ENCODE assay signal across 1 cellular context in the genomic region with DNA sequence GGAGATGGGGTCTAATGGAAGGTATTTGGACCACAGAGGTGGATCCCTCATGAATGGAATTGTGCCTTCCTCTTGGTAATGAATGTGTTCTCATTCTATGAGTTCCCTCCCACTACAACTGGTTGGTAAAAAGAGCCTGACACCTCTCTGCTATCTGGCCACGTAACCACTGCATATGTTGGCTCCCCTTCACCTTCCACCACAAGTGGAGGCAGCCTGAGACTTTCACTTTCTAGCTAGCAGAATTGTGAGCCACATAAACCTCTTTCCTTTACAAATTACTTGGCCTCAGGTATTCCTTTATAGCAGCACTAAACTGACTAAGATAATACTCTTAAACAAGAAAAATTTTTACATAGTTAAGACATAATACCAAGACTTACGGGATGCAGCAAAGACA.
TF ChIP-seq lines count a peak whose summit lies in the region.

No MANE protein-coding gene starts in this region.

TF ChIP-seq in GM12878, 131 proteins besides CTCF, POLR2A, EP300 and RAD21 (continued from another document):
- TF ChIP-seq MTA2 (IDR thresholded peaks at IDR 0.05; ENCODE audit: low read depth) (peak; percentile 63; the same call in 1 of the 2 replicates), RFX5 (IDR thresholded peaks at IDR 0.05; ENCODE audit: low read depth, low read length) (no peak), CREM (IDR thresholded peaks at IDR 0.05; ENCODE audit: low read depth) (peak; percentile 27; the same call in 1 of the 2 replicates), GABPA (IDR thresholded peaks at IDR 0.05; ENCODE audit: low read depth) (no peak), BACH1 (IDR thresholded peaks at IDR 0.05; ENCODE audit: borderline replicate concordance) (peak; percentile 45; the same call in 1 of the 2 replicates), IKZF1 (conservative IDR thresholded peaks at IDR 0.05) (peak; percentile 54; the same call in 1 of the 2 replicates), YY1 (IDR thresholded peaks at IDR 0.05; ENCODE audit: low read depth, low read length) (no peak), KDM1A (IDR thresholded peaks at IDR 0.05; ENCODE audit: borderline replicate concordance) (no peak), RELA (IDR thresholded peaks at IDR 0.05; ENCODE audit: borderline replicate concordance, partially characterized antibody) (no peak), MTA3 (IDR thresholded peaks at IDR 0.05; ENCODE audit: borderline replicate concordance, low read length) (0 out of 2 replicates have a peak, but pooled peaks have one; percentile 33), FOXM1 (IDR thresholded peaks at IDR 0.05; ENCODE audit: low read depth, low read length) (no peak), YBX1 (IDR thresholded peaks at IDR 0.05) (no peak), BHLHE40 (IDR thresholded peaks at IDR 0.05; ENCODE audit: borderline replicate concordance in 1 of 2, low read depth in 2 of 2, low read length in 1 of 2) (peak in 1 of 2 experiments; percentile 34; a peak in 2 of 4 replicates), ZNF274 (IDR thresholded peaks at IDR 0.05; ENCODE audit: insufficient read depth, insufficient read length) (no peak)
- TF ChIP-seq, protein P1, sequence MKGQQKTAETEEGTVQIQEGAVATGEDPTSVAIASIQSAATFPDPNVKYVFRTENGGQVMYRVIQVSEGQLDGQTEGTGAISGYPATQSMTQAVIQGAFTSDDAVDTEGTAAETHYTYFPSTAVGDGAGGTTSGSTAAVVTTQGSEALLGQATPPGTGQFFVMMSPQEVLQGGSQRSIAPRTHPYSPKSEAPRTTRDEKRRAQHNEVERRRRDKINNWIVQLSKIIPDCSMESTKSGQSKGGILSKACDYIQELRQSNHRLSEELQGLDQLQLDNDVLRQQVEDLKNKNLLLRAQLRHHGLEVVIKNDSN (IDR thresholded peaks at IDR 0.05; ENCODE audit: borderline replicate concordance, extremely low read length, insufficient read depth, low read depth, low read length) = no peak
- TF ChIP-seq, protein P2, sequence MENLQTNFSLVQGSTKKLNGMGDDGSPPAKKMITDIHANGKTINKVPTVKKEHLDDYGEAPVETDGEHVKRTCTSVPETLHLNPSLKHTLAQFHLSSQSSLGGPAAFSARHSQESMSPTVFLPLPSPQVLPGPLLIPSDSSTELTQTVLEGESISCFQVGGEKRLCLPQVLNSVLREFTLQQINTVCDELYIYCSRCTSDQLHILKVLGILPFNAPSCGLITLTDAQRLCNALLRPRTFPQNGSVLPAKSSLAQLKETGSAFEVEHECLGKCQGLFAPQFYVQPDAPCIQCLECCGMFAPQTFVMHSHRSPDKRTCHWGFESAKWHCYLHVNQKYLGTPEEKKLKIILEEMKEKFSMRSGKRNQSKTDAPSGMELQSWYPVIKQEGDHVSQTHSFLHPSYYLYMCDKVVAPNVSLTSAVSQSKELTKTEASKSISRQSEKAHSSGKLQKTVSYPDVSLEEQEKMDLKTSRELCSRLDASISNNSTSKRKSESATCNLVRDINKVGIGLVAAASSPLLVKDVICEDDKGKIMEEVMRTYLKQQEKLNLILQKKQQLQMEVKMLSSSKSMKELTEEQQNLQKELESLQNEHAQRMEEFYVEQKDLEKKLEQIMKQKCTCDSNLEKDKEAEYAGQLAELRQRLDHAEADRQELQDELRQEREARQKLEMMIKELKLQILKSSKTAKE (IDR thresholded peaks at IDR 0.05; ENCODE audit: low read depth, poor library complexity, severe bottlenecking) = peak; percentile 71
